ENCODE assay signal across 1 cellular context in genomic region chr6:3762852-3763251, GRCh38.
TF ChIP-seq lines count a peak whose summit lies in the region.

No MANE protein-coding gene starts in this region.

TF ChIP-seq in liver, 16 proteins besides CTCF, POLR2A, EP300 and RAD21 (continued from another document):
- TF ChIP-seq ZBTB33 (IDR thresholded peaks at IDR 0.05) (no peak), NR2F2 (IDR thresholded peaks at IDR 0.05) (no peak), TAF1 (conservative IDR thresholded peaks at IDR 0.05) (no peak), SP1 (IDR thresholded peaks at IDR 0.05) (peak; percentile 43), GABPA (IDR thresholded peaks at IDR 0.05 in 1 of 2, conservative IDR thresholded peaks at IDR 0.05 in 1 of 2) (no peak)
